ENCODE assay signal across 26 cellular contexts in genomic region chr3:194754091-194754490, GRCh38.
"Had no signal": no experiment of that assay in that cellular context is flagged by ENCODE, and none has a peak within 500 bp of the region (broad histone marks: within the 10 kb centered on the region; RNA-seq: fewer than 3 reads in every experiment).

No MANE protein-coding gene starts in this region.

- H3K4me1 ChIP-seq: left lung, lower lobe of right lung, right lobe of liver had no signal

- H2AFZ ChIP-seq: neural progenitor cell had no signal

- FAIRE-seq: keratinocyte had no signal

- H3K9ac ChIP-seq: neural progenitor cell had no signal

- H3K27ac ChIP-seq: left lung, lower lobe of right lung, neural progenitor cell, ovary, right atrium auricular region, right lobe of liver, suprapubic skin, thoracic aorta, tibial artery, uterus had no signal

- H3K36me3 ChIP-seq: left lung, lower lobe of right lung, neural progenitor cell, ovary, right atrium auricular region, right lobe of liver, suprapubic skin, thoracic aorta, tibial artery, uterus had no signal

- H3K9me3 ChIP-seq: left lung, lower lobe of right lung, ovary, right atrium auricular region, right lobe of liver, suprapubic skin, thoracic aorta, tibial artery, uterus had no signal

- ATAC-seq: left cardiac atrium, left lung, lower lobe of right lung, natural killer cell, right lobe of liver had no signal

- H3K27me3 ChIP-seq: left lung, neural progenitor cell, ovary, right atrium auricular region, right lobe of liver, suprapubic skin, uterus had no signal

- H3K4me3 ChIP-seq: left lung, lower lobe of right lung, neural progenitor cell, ovary, right atrium auricular region, right lobe of liver, smooth muscle cell, suprapubic skin, thoracic aorta, tibial artery, uterus had no signal

- H3K4me2 ChIP-seq: neural progenitor cell, smooth muscle cell had no signal

- DNase-seq: hippocampal formation; kidney glomerular epithelial cell; left cardiac atrium; left lung; lower lobe of right lung; mammary epithelial cell; mesenchymal stem cell; naive B cell; natural killer cell; nephron progenitor cell; ovary; right lobe of liver; stimulated activated CD4-positive, alpha-beta T cell treated with anti-CD3 and anti-CD28 coated beads, Interleukin-1b, Interleukin-23, amount 100 ng/mL, for 48 hours; stimulated activated CD4-positive, alpha-beta T cell treated with anti-CD3 and anti-CD28 coated beads, Interleukin-2, amount 100 ng/mL, for 48 hours; stimulated activated CD4-positive, alpha-beta T cell treated with anti-CD3 and anti-CD28 coated beads, Interleukin-4, amount 100 ng/mL, for 4 hours; stimulated activated CD8-positive, alpha-beta memory T cell treated with anti-CD3 and anti-CD28 coated beads, Interleukin-4, amount 100 ng/mL, for 48 hours; stimulated activated naive CD4-positive, alpha-beta T cell; tibial artery; trophoblast cell; uterus had no signal
